Comparison of ENCODE assay signal across 18 cellular contexts in the genomic region with DNA sequence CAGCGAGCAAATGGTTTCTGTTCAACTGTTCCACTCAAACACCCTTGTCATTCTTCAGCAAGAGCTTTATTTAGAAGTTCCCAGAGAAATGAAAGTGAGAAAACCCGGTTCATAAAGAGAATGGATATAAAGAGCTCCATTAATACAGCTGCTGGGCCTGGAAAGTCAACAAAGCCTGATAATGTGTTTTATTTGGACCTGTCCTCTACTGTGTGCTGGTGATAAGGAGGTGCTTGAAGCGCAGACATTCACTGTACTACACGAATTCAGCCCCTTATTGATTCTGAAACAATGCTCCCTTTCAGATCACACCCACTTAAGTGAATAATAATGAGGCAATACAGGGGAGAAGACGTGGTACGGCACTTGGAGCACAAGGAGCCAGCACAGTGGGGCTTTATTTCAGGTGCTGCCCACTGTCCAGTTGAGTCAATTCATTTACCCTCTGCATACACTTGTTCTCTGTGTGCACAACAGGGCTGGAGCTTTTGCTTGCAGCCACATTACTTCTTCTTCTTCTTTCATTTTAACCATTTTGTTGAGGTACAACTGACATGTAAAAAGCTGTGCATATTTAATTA.
DNase-seq lines count a peak whose midpoint lies in the region.
"Had no signal": no experiment of that assay in that cellular context is flagged by ENCODE, and none has a peak within 500 bp of the region (broad histone marks: within the 10 kb centered on the region; RNA-seq: fewer than 3 reads in every experiment).

No MANE protein-coding gene starts in this region.

- DNase-seq in Ammon's horn (ENCODE audit: low spot score) (peak; percentile 4), NCI-H1105 (lab: John Stamatoyannopoulos, UW) (peak; percentile 1), SK-MEL-5 (ENCODE audit: low read depth, low spot score) (peak; percentile 94), medulla oblongata (ENCODE audit: extremely low spot score) (peak; percentile 13), activated T-cell treated with anti-CD3 and anti-CD28 coated beads for 4 hours (no peak), iPS-NIHi7 (ENCODE audit: extremely low spot score) (no peak)
- DNase-seq in activated T-cell treated with anti-CD3 and anti-CD28 coated beads, Interleukin-2, amount 50 U/mL, for 1 hour, result no peak
- no peak for DNase-seq in stimulated activated naive CD4-positive, alpha-beta T cell treated with Interleukin-2 at 50 U/mL for 16 hours (lab: John Stamatoyannopoulos, UW)
- DNase-seq: ACHN; activated CD4-positive, alpha-beta T cell treated with anti-CD3 and anti-CD28 coated beads, Interleukin-2, amount 10 ng/mL, durations not matched to agents 24 days and 14 days; activated CD8-positive, alpha-beta memory T cell treated with anti-CD3 and anti-CD28 coated beads, Interleukin-2, amount 50 U/mL, for 48 hours; activated gamma-delta T cell; C1 segment of cervical spinal cord; DMS 273 treated with DMSO at 0.1 percent for 48 hours; MG63; NCI-H1930; NCI-H524 treated with DMSO at 0.1 percent for 48 hours; SHP77 treated with DMSO at 0.1 percent for 48 hours had no signal

- in situ Hi-C loops in SK-MEL-5 (cut with HindIII; ENCODE audit: low pct_unique_long_range_greater_than_20kb, low sequenced_read_pairs), result no loop called here

Comparison
In these comparisons a context has a peak if more than half of its experiments do, and no peak if none do; other contexts are left out.
1. DNase-seq: peak in Ammon's horn (single experiment), NCI-H1105 (single experiment), SK-MEL-5 (single experiment) and medulla oblongata (single experiment); none in activated T-cell treated with anti-CD3 and anti-CD28 coated beads, Interleukin-2, amount 50 U/mL, for 1 hour (single experiment), stimulated activated naive CD4-positive, alpha-beta T cell treated with Interleukin-2 at 50 U/mL for 16 hours (single experiment), activated T-cell treated with anti-CD3 and anti-CD28 coated beads for 4 hours (single experiment) and iPS-NIHi7 (single experiment).